Comparison of ENCODE assay signal across 1 cellular context in genomic region chr2:36433311-36434217, GRCh38.
TF ChIP-seq lines count a peak whose summit lies in the region.

No MANE protein-coding gene starts in this region.

TF ChIP-seq in HEK293, 187 proteins besides CTCF, POLR2A, EP300 and RAD21 (continued from another document):
- no peak for TF ChIP-seq ZNF280D (tag by site-specific recombination; IDR thresholded peaks at IDR 0.05)
TF ChIP-seq in HEK293: peak in this region for 1.
